16 cellular contexts compared by ENCODE assay signal in the genomic region with DNA sequence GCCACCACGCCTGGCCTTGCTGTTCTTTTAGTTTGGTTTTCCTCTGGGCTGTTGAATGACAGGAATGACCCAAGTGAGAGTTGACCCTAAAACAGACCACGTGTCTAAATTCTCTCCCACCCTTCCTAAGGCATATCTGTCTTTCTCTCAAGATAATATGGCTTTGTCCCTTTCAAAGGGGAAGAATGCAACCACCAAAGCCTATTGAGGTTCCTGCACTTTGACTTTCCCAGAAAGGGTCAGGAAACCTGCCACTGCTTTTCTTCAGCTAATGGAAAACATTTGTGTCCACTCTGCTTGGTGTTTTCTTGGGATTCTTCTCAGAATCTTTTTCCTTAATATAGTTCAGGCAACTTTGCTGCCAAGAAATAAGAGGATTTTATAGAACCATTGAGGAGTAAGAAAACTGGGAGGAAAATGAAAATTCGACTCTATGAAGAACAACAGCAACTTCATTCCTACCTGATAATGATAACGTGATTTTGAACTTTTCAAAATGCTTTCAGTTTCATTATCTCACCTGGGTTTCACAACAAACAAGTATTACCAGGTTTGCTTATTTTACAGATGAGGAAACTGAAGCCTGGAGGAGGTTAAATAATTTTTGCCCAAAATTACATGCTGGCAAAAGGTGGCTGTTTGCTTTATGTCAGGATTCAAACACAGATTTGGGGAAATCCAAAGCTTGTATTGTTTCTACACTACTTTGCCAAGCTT. TPM values are rescaled to one million over a fixed set of nuclear protein-coding genes. Genes with fewer than 3 reads are reported as not detected.
DNase-seq lines count a peak whose midpoint lies in the region; ATAC-seq and TF ChIP-seq lines count a peak whose summit lies in the region.
"Had no signal": no experiment of that assay in that cellular context is flagged by ENCODE, and none has a peak within 500 bp of the region (broad histone marks: within the 10 kb centered on the region; RNA-seq: fewer than 3 reads in every experiment).

No MANE protein-coding gene starts in this region.

- H3K4me3 ChIP-seq in duodenal mucosa (ENCODE audit: low read depth in 1 of 2, low read length in 2 of 2) (peak overlapping the region; percentile 4 to 5), mucosa of descending colon (no peak overlapping the region), transverse colon (peak overlapping the region in 1 of 4 donors; percentile 8)
- H3K4me3 ChIP-seq: SJCRH30 had no signal

- H3K27me3 ChIP-seq in duodenal mucosa (ENCODE audit: control insufficient read depth in 1 of 2, insufficient read depth in 2 of 2, low read length in 2 of 2), result no peaks in the 10 kb centered on the region
- no peaks in the 10 kb centered on the region for H3K27me3 ChIP-seq in transverse colon

- in situ Hi-C loops in transverse colon (cut with MboI; ENCODE audit: low pct_ligation_motif_present in 1 of 4, low pct_unique_long_range_greater_than_20kb in 1 of 4, low sequenced_read_pairs in 3 of 4), result no loop called here

- DNase-seq in DMS53 (lab: John Stamatoyannopoulos, UW) (peak; percentile 48), DMS53 treated with DMSO at 0.1 percent for 48 hours (lab: John Stamatoyannopoulos, UW; ENCODE audit: unreplicated experiment) (no peak), mucosa of descending colon (no peak), transverse colon (no peak), NCI-H446 (lab: John Stamatoyannopoulos, UW) (no peak)
- DNase-seq in activated CD4-positive, alpha-beta T cell treated with anti-CD3 and anti-CD28 coated beads for 1 hour, result no peak
- DNase-seq: activated CD8-positive, alpha-beta memory T cell treated with anti-CD3 and anti-CD28 coated beads, Interleukin-2, amount 10 ng/mL, durations not matched to agents 7 days and 5 days; CD8-positive, alpha-beta T cell; KG1; NCI-H146; SJCRH30; stimulated activated CD4-positive, alpha-beta T cell treated with anti-CD3 and anti-CD28 coated beads, Interleukin-2, amount 100 ng/mL, for 48 hours had no signal

- ATAC-seq in mucosa of descending colon (peak; percentile 44), HG02642 (IDR thresholded peaks at IDR 0.05; ENCODE audit: poor library complexity, unreplicated experiment) (no peak)
- ATAC-seq: activated CD8-positive, alpha-beta memory T cell treated with anti-CD3 and anti-CD28 coated beads, Interleukin-2, amount 10 ng/mL, durations not matched to agents 7 days and 5 days; CD8-positive, alpha-beta T cell had no signal

- TF ChIP-seq POLR2A in transverse colon (IDR thresholded peaks at IDR 0.05), result no peak

- H3K27ac ChIP-seq in duodenal mucosa (ENCODE audit: low read depth, low read length), result no peak overlapping the region
- H3K27ac ChIP-seq in transverse colon, result peak overlapping the region in 3 of 4 donors; percentile 8 to 29 (median 9)
- H3K27ac ChIP-seq: 22Rv1, SJCRH30 had no signal

- H3K36me3 ChIP-seq in duodenal mucosa (ENCODE audit: control insufficient read depth in 1 of 2, insufficient read depth in 2 of 2, low read length in 2 of 2) (no peaks in the 10 kb centered on the region), mucosa of descending colon (ENCODE audit: low read depth) (no peaks in the 10 kb centered on the region), transverse colon (no peaks in the 10 kb centered on the region)
- H3K36me3 ChIP-seq: SJCRH30 had no signal

- intact Hi-C loops in mucosa of descending colon (cut with DNase I, micrococcal nuclease) (loop anchor here in 1 of 2 donors (10.0 kb wide), 1 partner anchor 158 kb away; no protein-coding TSS in a partner anchor), transverse colon (cut with DNase I; ENCODE audit: low total_unique reads) (loop anchor here (10.0 kb wide), 1 partner anchor 388 kb away; no protein-coding TSS in a partner anchor)

- H3K9me3 ChIP-seq in duodenal mucosa (ENCODE audit: control insufficient read depth in 1 of 2, low read length in 2 of 2) (no peaks in the 10 kb centered on the region), mucosa of descending colon (no peaks in the 10 kb centered on the region), transverse colon (no peaks in the 10 kb centered on the region)
- H3K9me3 ChIP-seq: SJCRH30 had no signal

- WGBS in transverse colon (ENCODE audit: low coverage in 1 of 2), 2 donors, result 35 to 61% methylated on average over 3 to 4 of the region's 4 CpGs

- TF ChIP-seq CTCF in mucosa of descending colon (IDR thresholded peaks at IDR 0.05) (no peak), transverse colon (IDR thresholded peaks at IDR 0.05) (no peak)

- peak overlapping the region in 1 of 2 donors; percentile 30 for H3K9ac ChIP-seq in duodenal mucosa (ENCODE audit: low read depth in 1 of 2, low read length in 2 of 2)

- TF ChIP-seq EP300 in transverse colon (IDR thresholded peaks at IDR 0.05; ENCODE audit: low read depth), result no peak

- H3K4me1 ChIP-seq in duodenal mucosa (ENCODE audit: control insufficient read depth in 1 of 2, insufficient read depth in 2 of 2, low read length in 2 of 2), result peaks cover 6 to 26% of the 10 kb centered on the region in 2 donors
- no peaks in the 10 kb centered on the region for H3K4me1 ChIP-seq in mucosa of descending colon (ENCODE audit: low read depth)
- H3K4me1 ChIP-seq in transverse colon, result peaks cover 4 to 50% (median 20%) of the 10 kb centered on the region in 4 donors
- H3K4me1 ChIP-seq: SJCRH30 had no signal

RNA-seq across cellular contexts. Expression of gene PLPP3, which starts 6.9 kb away (rescaled TPM):
- total RNA-seq in mucosa of descending colon (10 to 100 TPM; 25.3 to 80.5 (median 42.3) TPM), transverse colon (10 to 100 TPM; 51.2 to 75.1 (median 63.3) TPM)
- total RNA-seq: activated CD8-positive, alpha-beta memory T cell treated with anti-CD3 and anti-CD28 coated beads, Interleukin-2, amount 10 ng/mL, durations not matched to agents 7 days and 5 days; CD8-positive, alpha-beta T cell; G401; SJCRH30 had no signal
